In genomic region chr10:46922498-46922897, GRCh38 we compare ENCODE assay signal across 1 cellular context. TPM values are rescaled to one million over a fixed set of nuclear protein-coding genes. Genes with fewer than 3 reads are reported as not detected.
"Had no signal": no experiment of that assay in that cellular context is flagged by ENCODE, and none has a peak within 500 bp of the region (broad histone marks: within the 10 kb centered on the region; RNA-seq: fewer than 3 reads in every experiment).

No MANE protein-coding gene starts in this region.

RNA-seq across cellular contexts. Expression of gene PTPN20, which starts 11.3 kb away (rescaled TPM):
- polyA plus RNA-seq: neural cell had no signal
